Comparison of ENCODE assay signal across 8 cellular contexts in the genomic region with DNA sequence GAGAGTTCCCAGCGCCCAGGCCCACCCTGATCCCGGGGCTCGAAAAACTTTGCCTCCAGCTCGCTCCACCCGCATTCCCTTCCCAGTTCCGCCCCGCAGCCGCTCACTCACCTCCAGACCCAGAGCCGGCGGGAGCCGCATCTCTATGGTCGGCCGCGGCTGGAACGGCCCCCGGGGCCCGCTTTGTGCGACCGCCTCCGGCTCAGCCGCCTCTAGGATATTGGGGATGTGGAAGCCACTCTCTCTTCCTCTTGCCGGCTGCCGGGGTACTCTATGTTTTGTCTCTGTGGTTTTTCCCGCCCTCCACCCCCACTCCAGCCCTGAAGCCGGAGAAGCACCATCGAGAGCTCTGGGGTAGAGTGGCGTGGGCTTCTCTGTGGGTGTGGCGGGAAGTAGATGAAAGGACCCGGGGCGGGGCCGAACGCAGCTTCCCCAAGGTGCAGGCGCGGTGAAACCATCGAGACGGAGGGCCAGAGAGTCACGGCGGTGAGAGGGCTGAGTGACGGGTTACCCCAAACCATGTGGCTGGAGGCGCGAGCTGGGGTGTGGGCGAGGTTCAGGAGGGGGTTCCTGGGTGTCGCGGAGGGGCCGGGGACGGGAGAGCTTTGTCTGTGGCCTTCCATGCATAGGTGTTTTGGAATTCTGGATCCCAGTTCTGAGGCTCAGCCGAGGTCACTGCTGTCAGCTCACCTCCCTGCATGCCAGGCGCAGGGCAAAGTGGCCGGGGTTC. TPM values are rescaled to one million over a fixed set of nuclear protein-coding genes. Genes with fewer than 3 reads are reported as not detected.
DNase-seq lines count a peak whose midpoint lies in the region; ATAC-seq and TF ChIP-seq lines count a peak whose summit lies in the region.

A gene with protein sequence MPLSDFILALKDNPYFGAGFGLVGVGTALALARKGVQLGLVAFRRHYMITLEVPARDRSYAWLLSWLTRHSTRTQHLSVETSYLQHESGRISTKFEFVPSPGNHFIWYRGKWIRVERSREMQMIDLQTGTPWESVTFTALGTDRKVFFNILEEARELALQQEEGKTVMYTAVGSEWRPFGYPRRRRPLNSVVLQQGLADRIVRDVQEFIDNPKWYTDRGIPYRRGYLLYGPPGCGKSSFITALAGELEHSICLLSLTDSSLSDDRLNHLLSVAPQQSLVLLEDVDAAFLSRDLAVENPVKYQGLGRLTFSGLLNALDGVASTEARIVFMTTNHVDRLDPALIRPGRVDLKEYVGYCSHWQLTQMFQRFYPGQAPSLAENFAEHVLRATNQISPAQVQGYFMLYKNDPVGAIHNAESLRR (plus strand): TSS at position 426 of the 730 bp plus-strand sequence. CDS start 1,305 bp downstream, outside the sequence.
A gene with protein sequence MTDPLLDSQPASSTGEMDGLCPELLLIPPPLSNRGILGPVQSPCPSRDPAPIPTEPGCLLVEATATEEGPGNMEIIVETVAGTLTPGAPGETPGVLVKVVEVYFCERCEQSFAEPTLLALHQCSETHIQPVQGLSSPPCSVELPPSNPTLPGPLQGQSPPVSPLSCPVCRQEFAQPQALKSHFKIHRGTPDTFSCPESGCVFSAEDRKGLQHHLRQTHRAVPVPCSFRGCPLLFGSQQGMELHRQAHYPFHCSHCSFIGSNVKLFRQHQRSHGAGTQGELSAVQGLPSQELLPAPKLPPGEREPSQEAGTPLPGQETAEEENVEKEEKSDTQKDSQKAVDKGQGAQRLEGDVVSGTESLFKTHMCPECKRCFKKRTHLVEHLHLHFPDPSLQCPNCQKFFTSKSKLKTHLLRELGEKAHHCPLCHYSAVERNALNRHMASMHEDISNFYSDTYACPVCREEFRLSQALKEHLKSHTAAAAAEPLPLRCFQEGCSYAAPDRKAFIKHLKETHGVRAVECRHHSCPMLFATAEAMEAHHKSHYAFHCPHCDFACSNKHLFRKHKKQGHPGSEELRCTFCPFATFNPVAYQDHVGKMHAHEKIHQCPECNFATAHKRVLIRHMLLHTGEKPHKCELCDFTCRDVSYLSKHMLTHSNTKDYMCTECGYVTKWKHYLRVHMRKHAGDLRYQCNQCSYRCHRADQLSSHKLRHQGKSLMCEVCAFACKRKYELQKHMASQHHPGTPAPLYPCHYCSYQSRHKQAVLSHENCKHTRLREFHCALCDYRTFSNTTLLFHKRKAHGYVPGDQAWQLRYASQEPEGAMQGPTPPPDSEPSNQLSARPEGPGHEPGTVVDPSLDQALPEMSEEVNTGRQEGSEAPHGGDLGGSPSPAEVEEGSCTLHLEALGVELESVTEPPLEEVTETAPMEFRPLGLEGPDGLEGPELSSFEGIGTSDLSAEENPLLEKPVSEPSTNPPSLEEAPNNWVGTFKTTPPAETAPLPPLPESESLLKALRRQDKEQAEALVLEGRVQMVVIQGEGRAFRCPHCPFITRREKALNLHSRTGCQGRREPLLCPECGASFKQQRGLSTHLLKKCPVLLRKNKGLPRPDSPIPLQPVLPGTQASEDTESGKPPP (N-terminal part only) (minus strand): TSS at position 366 of the 730 bp plus-strand sequence. CDS start 3,194 bp downstream, outside the sequence.

- H3K79me2 ChIP-seq in smooth muscle cell (ENCODE audit: low read depth): peaks cover 12% of the 10 kb centered on the region

- no peak for TF ChIP-seq CTCF in AG04450 (IDR thresholded peaks at IDR 0.05; ENCODE audit: low read depth, low read length)
- no peak for TF ChIP-seq CTCF in WI38 (IDR thresholded peaks at IDR 0.05; ENCODE audit: low read depth, low read length)
- TF ChIP-seq CTCF in cardiac fibroblast (IDR thresholded peaks at IDR 0.05; ENCODE audit: low read depth, low read length): no peak
- TF ChIP-seq CTCF in smooth muscle cell (IDR thresholded peaks at IDR 0.05; ENCODE audit: borderline replicate concordance, insufficient read depth, poor library complexity, severe bottlenecking): no peak

- peaks cover 3% of the 10 kb centered on the region for H3F3A ChIP-seq in smooth muscle cell (ENCODE audit: low read depth)

- H3K4me3 ChIP-seq in AG04450 (ENCODE audit: low read depth, low read length) (peak within 1 kb of the TSS; percentile 91), WI38 (ENCODE audit: low read depth, low read length) (peak within 1 kb of the TSS; percentile 76), cardiac fibroblast (replicated peaks in 1 of 2; ENCODE audit: low read depth in 2 of 2, low read length in 2 of 2) (peak within 1 kb of the TSS; percentile 90 to 92), smooth muscle cell (peak within 1 kb of the TSS; percentile 88)

- H3K36me3 ChIP-seq in smooth muscle cell (ENCODE audit: low read depth): no peaks in the 10 kb centered on the region

- H3K27ac ChIP-seq in AG04450 (ENCODE audit: low read depth, low read length): peak within 1 kb of the TSS; percentile 39
- H3K27ac ChIP-seq in smooth muscle cell (ENCODE audit: low read depth): no peak within 1 kb of the TSS

- H3K27me3 ChIP-seq in AG04450 (ENCODE audit: control insufficient read depth, insufficient read depth, low read length): no peaks in the 10 kb centered on the region
- H3K27me3 ChIP-seq in smooth muscle cell (ENCODE audit: low read depth): no peaks in the 10 kb centered on the region

- peak; percentile 93 for ATAC-seq in GM18909 (IDR thresholded peaks at IDR 0.05; ENCODE audit: poor library complexity, unreplicated experiment)
- peak; percentile 96 for ATAC-seq in HG03175 (IDR thresholded peaks at IDR 0.05; ENCODE audit: unreplicated experiment)

- WGBS in smooth muscle cell (ENCODE audit: low lambda C conversion rate): under 1% methylated on average over 49 of the region's 49 CpGs

- CTCF ChIA-PET in AG04450 (lab: Charles Lee): interaction anchor here (0.5 to 5.2 kb wide), 13 partner anchors 10 to 220 kb away, joined by 3 to 72 read pairs (median 4); a partner anchor contains a TSS

- POLR2A ChIA-PET in AG04450 (lab: Yijun Ruan, JAX): interaction anchor here (0.6 to 3.0 kb wide), 9 partner anchors 9 to 188 kb away, joined by 3 to 24 read pairs (median 5); a partner anchor contains a TSS

- H3K4me2 ChIP-seq in smooth muscle cell: peak within 1 kb of the TSS; percentile 83

- peaks cover 6% of the 10 kb centered on the region for H3K4me1 ChIP-seq in smooth muscle cell (ENCODE audit: low read depth)

- no peaks in the 10 kb centered on the region for H4K20me1 ChIP-seq in smooth muscle cell (ENCODE audit: low read depth)

- H3K9ac ChIP-seq in smooth muscle cell (ENCODE audit: low read depth): peak within 1 kb of the TSS; percentile 21

- H3K9me3 ChIP-seq in AG04450 (ENCODE audit: control insufficient read depth, insufficient read depth, low read length) (peaks cover 3% of the 10 kb centered on the region; the same call in 1 of the 2 replicates), smooth muscle cell (replicated peaks; ENCODE audit: low read depth) (no peaks in the 10 kb centered on the region)

- DNase-seq in AG04450 (ENCODE audit: low read depth, low spot score) (peak; percentile 48), NCI-H226 (peak; percentile 81), cardiac fibroblast (ENCODE audit: low read depth in 2 of 2) (peak; percentile 87 to 88), iPS-NIHi7 (ENCODE audit: extremely low spot score) (peak; percentile 93), smooth muscle cell (lab: John Stamatoyannopoulos, UW; ENCODE audit: unreplicated experiment) (peak; percentile 36)

- H2AFZ ChIP-seq in smooth muscle cell (ENCODE audit: low read depth): peak within 1 kb of the TSS; percentile 92

RNA-seq across cellular contexts. Expression of the first gene that starts in this region (rescaled TPM):
- polyA plus RNA-seq in AG04450 (2011; rRNA removed) (26.7 and 28.4 TPM in 2 replicates), smooth muscle cell (39.5 and 41.1 TPM in 2 replicates)
- 16.9 and 24.5 TPM in 2 replicates for polyA minus RNA-seq in AG04450 (2011; rRNA and poly(A)+ RNA removed)
- total RNA-seq in smooth muscle cell: 23.8 and 44.3 TPM in 2 replicates

RNA-seq across cellular contexts. Expression of the second gene that starts in this region (rescaled TPM):
- 3.5 and 5.5 TPM in 2 replicates for polyA plus RNA-seq in AG04450 (2011; rRNA removed)
- 14.4 and 15.4 TPM in 2 replicates for polyA minus RNA-seq in AG04450 (2011; rRNA and poly(A)+ RNA removed)
- 3.9 and 5.8 TPM in 2 replicates for total RNA-seq in smooth muscle cell
- polyA plus RNA-seq in smooth muscle cell: 6.9 and 7.3 TPM in 2 replicates

Comparison
In these comparisons a context has a peak if more than half of its experiments do, and no peak if none do; other contexts are left out.
1. DNase-seq: peak in every context shown above with its lines; median percentile 93 in iPS-NIHi7; 88 in cardiac fibroblast; 81 in NCI-H226; 48 in AG04450; 36 in smooth muscle cell.